Comparison of ENCODE assay signal across 9 cellular contexts in the genomic region with DNA sequence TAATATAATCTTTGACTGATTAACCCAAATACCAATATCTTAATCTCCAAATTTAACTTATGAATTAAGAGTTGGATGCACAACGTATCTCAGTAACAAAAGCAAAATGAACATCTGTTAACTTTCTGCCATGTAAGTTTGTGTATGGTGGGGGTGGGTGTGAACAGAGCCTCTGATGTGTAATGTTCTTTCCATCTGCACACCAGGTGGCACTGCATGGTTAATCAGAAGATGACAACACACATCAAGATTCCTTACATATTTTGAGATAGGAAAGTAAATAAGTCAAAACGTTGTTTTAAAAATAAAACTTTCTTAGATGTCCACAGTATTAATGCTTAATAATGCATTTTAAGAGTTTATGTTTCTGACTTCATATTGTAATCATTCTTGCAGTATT.
DNase-seq lines count a peak whose midpoint lies in the region; ATAC-seq and TF ChIP-seq lines count a peak whose summit lies in the region.
"Had no signal": no experiment of that assay in that cellular context is flagged by ENCODE, and none has a peak within 500 bp of the region (broad histone marks: within the 10 kb centered on the region; RNA-seq: fewer than 3 reads in every experiment).

No MANE protein-coding gene starts in this region.

- H3K4me1 ChIP-seq in left ventricle myocardium inferior = no peaks in the 10 kb centered on the region
- no peaks in the 10 kb centered on the region for H3K4me1 ChIP-seq in upper lobe of right lung

- H3K27me3 ChIP-seq in left ventricle myocardium inferior (ENCODE audit: low read depth) (no peaks in the 10 kb centered on the region), upper lobe of right lung (no peaks in the 10 kb centered on the region)

- intact Hi-C loops in left ventricle myocardium inferior (cut with micrococcal nuclease) (no loop called here), left ventricle myocardium superior (cut with micrococcal nuclease) (no loop called here), upper lobe of right lung (cut with DNase I) (no loop called here)

- no peak for DNase-seq in left ventricle myocardium inferior
- no peak for DNase-seq in left ventricle myocardium superior
- peak; percentile 39 for DNase-seq in NCI-H446 treated with DMSO at 0.1 percent for 48 hours (lab: John Stamatoyannopoulos, UW)
- peak; percentile 16 for DNase-seq in epidermal melanocyte (ENCODE audit: insufficient read length, low spot score)
- DNase-seq in upper lobe of right lung = no peak
- DNase-seq in SKM-1 treated with dmso at 0.1 percent for 144 hours (lab: John Stamatoyannopoulos, UW; ENCODE audit: unreplicated experiment) = no peak
- no peak for DNase-seq in HK-2 (ENCODE audit: unreplicated experiment)
- DNase-seq: MV-4-11 had no signal

- TF ChIP-seq CTCF in left ventricle myocardium inferior (IDR thresholded peaks at IDR 0.05; ENCODE audit: borderline replicate concordance) (peak; percentile 42), upper lobe of right lung (IDR thresholded peaks at IDR 0.05) (no peak)

- H3K27ac ChIP-seq in left ventricle myocardium inferior (replicated peaks) = no peak overlapping the region
- H3K27ac ChIP-seq in upper lobe of right lung = no peak overlapping the region

- H3K9me3 ChIP-seq in left ventricle myocardium inferior (replicated peaks) (peaks cover 10% of the 10 kb centered on the region), upper lobe of right lung (no peaks in the 10 kb centered on the region)

- H3K36me3 ChIP-seq in left ventricle myocardium inferior = no peaks in the 10 kb centered on the region
- no peaks in the 10 kb centered on the region for H3K36me3 ChIP-seq in upper lobe of right lung

- H3K4me3 ChIP-seq in left ventricle myocardium inferior (no peak overlapping the region), upper lobe of right lung (no peak overlapping the region)

- ATAC-seq in left ventricle myocardium superior = no peak
- ATAC-seq in upper lobe of right lung = peak; percentile 45
- no peak for ATAC-seq in GM19455 (IDR thresholded peaks at IDR 0.05; ENCODE audit: unreplicated experiment)

Comparison
In these comparisons a context has a peak if more than half of its experiments do, and no peak if none do; other contexts are left out.
1. DNase-seq: peak in NCI-H446 treated with DMSO at 0.1 percent for 48 hours (single experiment) and epidermal melanocyte (single experiment); none in left ventricle myocardium inferior (single experiment), left ventricle myocardium superior (single experiment), upper lobe of right lung (single experiment), SKM-1 treated with dmso at 0.1 percent for 144 hours (single experiment) and HK-2 (single experiment).